9 cellular contexts compared by ENCODE assay signal in genomic region chr11:37946155-37946766, GRCh38.
DNase-seq lines count a peak whose midpoint lies in the region; ATAC-seq and TF ChIP-seq lines count a peak whose summit lies in the region.
"Had no signal": no experiment of that assay in that cellular context is flagged by ENCODE, and none has a peak within 500 bp of the region (broad histone marks: within the 10 kb centered on the region; RNA-seq: fewer than 3 reads in every experiment).

No MANE protein-coding gene starts in this region.

- no peak overlapping the region for H3K27ac Mint-ChIP-seq in mesothelial cell of epicardium

- peak; percentile 25 for DNase-seq in DMS153 treated with DMSO at 0.1 percent for 48 hours (lab: John Stamatoyannopoulos, UW; ENCODE audit: unreplicated experiment)
- DNase-seq in DMS153 (lab: John Stamatoyannopoulos, UW): no peak
- DNase-seq in HAP-1 (ENCODE audit: low spot score in 2 of 2): peak; percentile 25 to 63
- DNase-seq in NCI-H2029 (lab: John Stamatoyannopoulos, UW): peak; percentile 13
- DNase-seq in body of pancreas: peak; percentile 40 to 54 (median 46)
- no peak for DNase-seq in mesothelial cell of epicardium (ENCODE audit: low spot score in 2 of 2, unreplicated experiment in 2 of 2)
- DNase-seq in lower leg skin (ENCODE audit: low spot score in 2 of 2): no peak

- WGBS in body of pancreas, 2 donors: 48 to 50% methylated on average over 4 of the region's 4 CpGs
- WGBS in lower leg skin, 2 donors: 69 to 76% methylated on average over 4 of the region's 4 CpGs

- H3K27me3 Mint-ChIP-seq in mesothelial cell of epicardium (ENCODE audit: low read depth): no peaks in the 10 kb centered on the region

- H3K36me3 ChIP-seq in HAP-1 (replicated peaks): no peaks in the 10 kb centered on the region
- no peaks in the 10 kb centered on the region for H3K36me3 ChIP-seq in body of pancreas (replicated peaks in 1 of 2; ENCODE audit: insufficient read depth in 1 of 2, low read depth in 2 of 2)

- no peaks in the 10 kb centered on the region for H3K4me1 Mint-ChIP-seq in mesothelial cell of epicardium

- TF ChIP-seq POLR2A in body of pancreas (IDR thresholded peaks at IDR 0.05): no peak
- TF ChIP-seq POLR2A in lower leg skin (IDR thresholded peaks at IDR 0.05): no peak

- ATAC-seq in body of pancreas: peak; percentile 73
- no peak for ATAC-seq in GM18907 (IDR thresholded peaks at IDR 0.05; ENCODE audit: unreplicated experiment)

- peak; percentile 68 to 81 (median 72) for TF ChIP-seq CTCF in body of pancreas (IDR thresholded peaks at IDR 0.05)
- TF ChIP-seq CTCF in mesothelial cell of epicardium (IDR thresholded peaks at IDR 0.05; ENCODE audit: unreplicated experiment): peak; percentile 61
- TF ChIP-seq CTCF in lower leg skin (IDR thresholded peaks at IDR 0.05): no peak

- H3K4me1 ChIP-seq in HAP-1: no peaks in the 10 kb centered on the region
- H3K4me1 ChIP-seq in body of pancreas: no peaks in the 10 kb centered on the region
- H3K4me1 ChIP-seq: A549 had no signal

- H3K4me3 ChIP-seq in HAP-1 (no peak overlapping the region), body of pancreas (no peak overlapping the region), lower leg skin (ENCODE audit: low read depth, poor library complexity, severe bottlenecking) (no peak overlapping the region)
- H3K4me3 ChIP-seq: A549 had no signal

- H3K36me3 Mint-ChIP-seq in mesothelial cell of epicardium: peaks cover 7% of the 10 kb centered on the region

- H3K9me3 Mint-ChIP-seq in mesothelial cell of epicardium: peaks cover 44% of the 10 kb centered on the region

- H3K27me3 ChIP-seq in HAP-1 (ENCODE audit: low read depth): no peaks in the 10 kb centered on the region
- no peaks in the 10 kb centered on the region for H3K27me3 ChIP-seq in body of pancreas

- in situ Hi-C loops in HAP-1 (cut with MboI; ENCODE audit: low sequenced_read_pairs): no loop called here

- no peak overlapping the region for H3K27ac ChIP-seq in body of pancreas
- H3K27ac ChIP-seq: A549 had no signal

- intact Hi-C loops in body of pancreas (cut with DNase I): no loop called here
- intact Hi-C loops in lower leg skin (cut with DNase I; ENCODE audit: low total_unique reads): no loop called here

- H3K9me3 ChIP-seq in HAP-1 (no peaks in the 10 kb centered on the region), body of pancreas (no peaks in the 10 kb centered on the region)

- no peak overlapping the region for H3K4me3 Mint-ChIP-seq in mesothelial cell of epicardium

Comparison
In these comparisons a context has a peak if more than half of its experiments do, and no peak if none do; other contexts are left out.
1. DNase-seq: peak in DMS153 treated with DMSO at 0.1 percent for 48 hours (single experiment), HAP-1 (2 of 2), NCI-H2029 (single experiment) and body of pancreas (4 of 4); none in DMS153 (single experiment), mesothelial cell of epicardium (0 of 2) and lower leg skin (0 of 2).
2. CTCF ChIP-seq: peak in body of pancreas (7 of 7) and mesothelial cell of epicardium (single experiment); none in lower leg skin (0 of 3).